Comparison of ENCODE assay signal across 8 cellular contexts in genomic region chr1:1058088-1058905, GRCh38. TPM values are rescaled to one million over a fixed set of nuclear protein-coding genes. Genes with fewer than 3 reads are reported as not detected.
DNase-seq lines count a peak whose midpoint lies in the region; ATAC-seq lines count a peak whose summit lies in the region.
"Had no signal": no experiment of that assay in that cellular context is flagged by ENCODE, and none has a peak within 500 bp of the region (broad histone marks: within the 10 kb centered on the region; RNA-seq: fewer than 3 reads in every experiment).

No MANE protein-coding gene starts in this region.

- H3K9me3 Mint-ChIP-seq in activated T-cell treated with anti-CD3 and anti-CD28 coated beads, Interleukin-2, amount 50 U/mL, for 4 hours = no peaks in the 10 kb centered on the region
- no peaks in the 10 kb centered on the region for H3K9me3 Mint-ChIP-seq in dendritic cell treated with granulocyte-macrophage colony-stimulating factor and Interleukin-4, amounts not matched to agents 40 ng/mL and 50 ng/mL, for 4 days
- H3K9me3 Mint-ChIP-seq in stimulated activated naive B cell treated with anti-CD40 and anti-IgM and Interleukin-4, amounts not matched to agents 10 μg/mL and 1 μg/mL and 100 μg/mL, for 72 hours = no peaks in the 10 kb centered on the region
- H3K9me3 Mint-ChIP-seq: activated naive CD4-positive, alpha-beta T cell treated with anti-CD3 and anti-CD28 coated beads, Interleukin-2, amount 50 U/mL, for 72 hours had no signal

- DNase-seq in activated T-cell treated with anti-CD3 and anti-CD28 coated beads, Interleukin-2, amount 50 U/mL, for 4 hours = no peak
- DNase-seq in activated T-cell treated with anti-CD3 and anti-CD28 coated beads for 4 hours (no peak), NCI-H1417 treated with DMSO at 0.1 percent for 48 hours (lab: John Stamatoyannopoulos, UW) (no peak)
- no peak for DNase-seq in stimulated activated naive B cell treated with anti-CD40 and anti-IgM and Interleukin-4, amounts not matched to agents 10 μg/mL and 1 μg/mL and 100 μg/mL, for 72 hours
- no peak for DNase-seq in stimulated activated CD4-positive, alpha-beta T cell treated with anti-CD3 and anti-CD28 coated beads, Interleukin-4, amount 100 ng/mL, for 4 hours
- DNase-seq: NCI-H1694 had no signal

- no peak for ATAC-seq in activated T-cell treated with anti-CD3 and anti-CD28 coated beads, Interleukin-2, amount 50 U/mL, for 4 hours
- no peak for ATAC-seq in stimulated activated naive B cell treated with anti-CD40 and anti-IgM and Interleukin-4, amounts not matched to agents 10 μg/mL and 1 μg/mL and 100 μg/mL, for 72 hours (replicated peaks)

- H3K27me3 Mint-ChIP-seq in activated T-cell treated with anti-CD3 and anti-CD28 coated beads, Interleukin-2, amount 50 U/mL, for 4 hours (ENCODE audit: low read depth) = peaks cover 24% of the 10 kb centered on the region
- H3K27me3 Mint-ChIP-seq in dendritic cell treated with granulocyte-macrophage colony-stimulating factor and Interleukin-4, amounts not matched to agents 40 ng/mL and 50 ng/mL, for 4 days = peaks cover 63% of the 10 kb centered on the region
- peaks cover 21 to 41% of the 10 kb centered on the region in 2 donors for H3K27me3 Mint-ChIP-seq in stimulated activated naive B cell treated with anti-CD40 and anti-IgM and Interleukin-4, amounts not matched to agents 10 μg/mL and 1 μg/mL and 100 μg/mL, for 72 hours

- peaks cover 19% of the 10 kb centered on the region for H3K4me1 Mint-ChIP-seq in activated T-cell treated with anti-CD3 and anti-CD28 coated beads, Interleukin-2, amount 50 U/mL, for 4 hours (ENCODE audit: low read depth)
- peaks cover 42% of the 10 kb centered on the region for H3K4me1 Mint-ChIP-seq in dendritic cell treated with granulocyte-macrophage colony-stimulating factor and Interleukin-4, amounts not matched to agents 40 ng/mL and 50 ng/mL, for 4 days (ENCODE audit: low read depth)
- H3K4me1 Mint-ChIP-seq in stimulated activated naive B cell treated with anti-CD40 and anti-IgM and Interleukin-4, amounts not matched to agents 10 μg/mL and 1 μg/mL and 100 μg/mL, for 72 hours = peaks cover 30 to 50% of the 10 kb centered on the region in 2 donors

- H3K27ac Mint-ChIP-seq in dendritic cell treated with granulocyte-macrophage colony-stimulating factor and Interleukin-4, amounts not matched to agents 40 ng/mL and 50 ng/mL, for 4 days = no peak overlapping the region
- H3K27ac Mint-ChIP-seq in stimulated activated naive B cell treated with anti-CD40 and anti-IgM and Interleukin-4, amounts not matched to agents 10 μg/mL and 1 μg/mL and 100 μg/mL, for 72 hours = peak overlapping the region; percentile 82
- H3K27ac Mint-ChIP-seq: activated naive CD4-positive, alpha-beta T cell treated with anti-CD3 and anti-CD28 coated beads, Interleukin-2, amount 50 U/mL, for 72 hours had no signal

- H3K36me3 Mint-ChIP-seq in activated T-cell treated with anti-CD3 and anti-CD28 coated beads, Interleukin-2, amount 50 U/mL, for 4 hours (ENCODE audit: insufficient read depth) = no peaks in the 10 kb centered on the region
- peaks cover 21% of the 10 kb centered on the region for H3K36me3 Mint-ChIP-seq in dendritic cell treated with granulocyte-macrophage colony-stimulating factor and Interleukin-4, amounts not matched to agents 40 ng/mL and 50 ng/mL, for 4 days (ENCODE audit: low read depth)
- peaks cover 24 to 26% of the 10 kb centered on the region in 2 donors for H3K36me3 Mint-ChIP-seq in stimulated activated naive B cell treated with anti-CD40 and anti-IgM and Interleukin-4, amounts not matched to agents 10 μg/mL and 1 μg/mL and 100 μg/mL, for 72 hours

- peak overlapping the region; percentile 69 for H3K4me3 Mint-ChIP-seq in activated T-cell treated with anti-CD3 and anti-CD28 coated beads, Interleukin-2, amount 50 U/mL, for 4 hours
- H3K4me3 Mint-ChIP-seq in dendritic cell treated with granulocyte-macrophage colony-stimulating factor and Interleukin-4, amounts not matched to agents 40 ng/mL and 50 ng/mL, for 4 days = peak overlapping the region; percentile 70
- peak overlapping the region; percentile 88 to 92 for H3K4me3 Mint-ChIP-seq in stimulated activated naive B cell treated with anti-CD40 and anti-IgM and Interleukin-4, amounts not matched to agents 10 μg/mL and 1 μg/mL and 100 μg/mL, for 72 hours

- intact Hi-C loops in dendritic cell treated with granulocyte-macrophage colony-stimulating factor and Interleukin-4, amounts not matched to agents 40 ng/mL and 50 ng/mL, for 4 days (cut with micrococcal nuclease) = no loop called here

RNA-seq across cellular contexts. Expression of gene RNF223, which starts 15.8 kb away (rescaled TPM):
- under 1 TPM in 1 of 3 donors, not detected in 2; 0.16 TPM for total RNA-seq in activated T-cell treated with anti-CD3 and anti-CD28 coated beads, Interleukin-2, amount 50 U/mL, for 4 hours
- total RNA-seq: activated naive CD4-positive, alpha-beta T cell treated with anti-CD3 and anti-CD28 coated beads, Interleukin-2, amount 50 U/mL, for 72 hours had no signal

RNA-seq across cellular contexts. Expression of gene AGRN, which starts 38.4 kb away (rescaled TPM):
- 10 to 100 TPM; 12.0 to 18.0 (median 15.2) TPM for total RNA-seq in activated T-cell treated with anti-CD3 and anti-CD28 coated beads, Interleukin-2, amount 50 U/mL, for 4 hours

RNA-seq across cellular contexts. Expression of gene ISG15, which starts 45.0 kb away (rescaled TPM):
- 10 to 100 TPM; 22.3 to 23.7 (median 22.9) TPM for total RNA-seq in activated T-cell treated with anti-CD3 and anti-CD28 coated beads, Interleukin-2, amount 50 U/mL, for 4 hours

RNA-seq across cellular contexts. Expression of gene C1orf159, which starts 57.6 kb away (rescaled TPM):
- total RNA-seq in activated T-cell treated with anti-CD3 and anti-CD28 coated beads, Interleukin-2, amount 50 U/mL, for 4 hours = 10 to 100 TPM; 22.3 to 27.6 (median 26.8) TPM

RNA-seq across cellular contexts. Expression of gene HES4, which starts 58.4 kb away (rescaled TPM):
- total RNA-seq in activated T-cell treated with anti-CD3 and anti-CD28 coated beads, Interleukin-2, amount 50 U/mL, for 4 hours = 1 to 10 TPM; 1.3 to 3.0 (median 2.7) TPM
